ENCODE assay signal across 8 cellular contexts in the genomic region with DNA sequence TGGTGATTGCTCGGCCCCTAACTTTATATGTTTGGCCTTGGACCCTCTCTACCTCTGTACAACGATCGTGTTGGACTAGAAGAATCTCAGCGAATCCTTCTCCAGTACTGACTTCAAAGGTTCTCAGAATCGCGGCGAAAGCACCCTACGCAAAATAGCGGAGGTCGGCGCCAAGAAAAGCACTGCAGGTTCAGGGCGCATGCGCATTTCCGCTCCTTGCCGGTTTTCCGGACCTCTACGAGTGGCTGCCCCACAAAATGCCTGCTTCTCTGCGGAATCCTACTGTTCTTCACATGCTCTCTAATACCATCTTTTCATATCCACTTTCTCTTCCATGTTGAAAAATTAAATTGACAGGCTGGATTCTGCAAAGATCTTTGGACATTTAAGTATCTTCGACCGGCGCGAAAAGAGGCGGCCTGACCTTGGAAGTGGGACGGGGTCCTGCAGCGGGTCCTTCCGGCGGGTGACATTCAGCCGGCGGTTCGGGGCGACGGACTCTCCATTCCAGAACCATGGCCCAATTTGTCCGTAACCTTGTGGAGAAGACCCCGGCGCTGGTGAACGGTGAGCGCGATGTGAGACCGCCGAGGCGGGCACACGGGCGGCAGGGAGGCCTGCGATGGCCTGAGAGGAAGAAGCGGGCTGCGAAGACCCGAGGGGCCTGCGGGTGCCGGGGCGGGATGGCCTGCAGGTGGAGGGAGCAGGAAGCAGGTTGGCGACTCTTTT. TPM values are rescaled to one million over a fixed set of nuclear protein-coding genes. Genes with fewer than 3 reads are reported as not detected.
DNase-seq lines count a peak whose midpoint lies in the region; ATAC-seq, FAIRE-seq and TF ChIP-seq lines count a peak whose summit lies in the region.

Gene ATP5MG, plus strand, starts transcription at position 456 of the 729 bp plus-strand sequence. Its CDS starts 60 bp downstream, at position 516.

- peak within 1 kb of the TSS; percentile 99 to 100 (median 100) for H3K27ac Mint-ChIP-seq in nephron

- no peaks in the 10 kb centered on the region for H3K27me3 Mint-ChIP-seq in nephron (ENCODE audit: low read depth)

- DNase-seq in D721Med (ENCODE audit: insufficient read length, low spot score) (peak; percentile 53), M059J (ENCODE audit: low read depth) (peak; percentile 89), fibroblast of the aortic adventitia (ENCODE audit: low read depth) (peak; percentile 94)
- DNase-seq in activated effector memory CD4-positive, alpha-beta T cell treated with Interleukin-2 at 50 U/mL for 16 hours = peak; percentile 84
- peak; percentile 93 for DNase-seq in stimulated activated naive CD8-positive, alpha-beta T cell treated with anti-CD3 and anti-CD28 coated beads, Interleukin-15, Interleukin-2, amounts not matched to agents 100 U/mL and 50 U/mL, for 24 hours

- FAIRE-seq in D721Med (lab: Jason Lieb, UNC) = no peak

- no peak for TF ChIP-seq CTCF in D721Med (IDR thresholded peaks at IDR 0.05; ENCODE audit: insufficient read depth, missing control alignments)
- no peak for TF ChIP-seq CTCF in fibroblast of the aortic adventitia (IDR thresholded peaks at IDR 0.05; ENCODE audit: insufficient read depth, low read length)
- TF ChIP-seq CTCF in nephron (IDR thresholded peaks at IDR 0.05; ENCODE audit: unreplicated experiment in 3 of 3) = peak in 1 of 3 experiments; percentile 15

- H3K4me1 Mint-ChIP-seq in nephron = peaks cover 35% of the 10 kb centered on the region

- peak; percentile 89 for TF ChIP-seq POLR2A in Raji (IDR thresholded peaks at IDR 0.05; ENCODE audit: insufficient read depth, low read depth, low read length)

- H3K9me3 Mint-ChIP-seq in nephron = no peaks in the 10 kb centered on the region

- ATAC-seq in GM21723 (IDR thresholded peaks at IDR 0.05; ENCODE audit: unreplicated experiment) = peak; percentile 61
- ATAC-seq in stimulated activated naive CD8-positive, alpha-beta T cell treated with anti-CD3 and anti-CD28 coated beads, Interleukin-15, Interleukin-2, amounts not matched to agents 100 U/mL and 50 U/mL, for 24 hours = peak; percentile 71

- H3K36me3 Mint-ChIP-seq in nephron (ENCODE audit: low read depth) = peaks cover 19% of the 10 kb centered on the region

- peak within 1 kb of the TSS; percentile 79 for H3K4me3 ChIP-seq in fibroblast of the aortic adventitia (ENCODE audit: low read depth, low read length)

- H3K4me3 Mint-ChIP-seq in nephron = peak within 1 kb of the TSS; percentile 97 to 99 (median 98)

RNA-seq across cellular contexts. Expression of gene ATP5MG, which starts in this region (rescaled TPM):
- 112 and 130 TPM in 2 replicates for total RNA-seq in M059J (2014; rRNA removed; shearing (Covaris generic))
- total RNA-seq in fibroblast of the aortic adventitia (ENCODE audit: low replicate concordance) = 55.2 and 72.8 TPM in 2 replicates

Comparison
In these comparisons a context has a peak if more than half of its experiments do, and no peak if none do; other contexts are left out.
1. Peak in every context shown above with its lines: DNase-seq, ATAC-seq and H3K4me3 ChIP-seq.